ENCODE assay signal across 8 cellular contexts in the genomic region with DNA sequence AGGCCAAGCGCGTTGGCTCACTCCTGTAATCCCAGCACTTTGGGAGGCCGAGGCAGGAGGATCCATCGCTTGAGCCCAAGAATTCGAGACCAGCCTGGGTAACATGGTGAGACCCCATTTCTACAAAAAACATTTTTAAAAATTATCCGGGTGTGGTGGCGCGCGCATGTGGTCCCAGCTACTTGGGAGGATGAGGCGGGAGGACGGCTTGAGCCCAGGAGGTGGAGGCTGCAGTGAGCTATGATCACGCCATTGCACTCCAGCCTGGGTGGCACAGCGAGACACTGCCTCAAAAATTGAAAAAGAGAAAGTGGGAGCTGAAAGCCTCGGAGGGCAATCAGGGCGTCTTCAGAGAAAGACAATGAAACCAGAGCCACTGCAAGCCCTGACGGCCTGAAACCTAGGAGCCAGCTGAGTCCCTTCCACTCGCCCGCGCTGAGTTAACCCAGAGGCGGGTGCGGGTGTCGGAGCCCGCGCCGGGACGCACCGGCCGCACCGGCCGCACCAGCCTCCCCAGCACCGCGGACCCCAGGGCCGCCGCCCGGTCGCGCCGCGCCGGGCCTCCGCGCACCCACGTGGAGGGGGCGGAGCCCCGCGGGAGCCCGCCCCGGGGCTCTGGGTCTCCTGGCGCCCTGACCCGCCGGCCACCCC. TPM values are rescaled to one million over a fixed set of nuclear protein-coding genes. Genes with fewer than 3 reads are reported as not detected.
DNase-seq lines count a peak whose midpoint lies in the region; ATAC-seq and TF ChIP-seq lines count a peak whose summit lies in the region.

No MANE protein-coding gene starts in this region.

- no peaks in the 10 kb centered on the region for H3K9me3 ChIP-seq in SJCRH30 (replicated peaks)
- H3K9me3 ChIP-seq in esophagus muscularis mucosa, result no peaks in the 10 kb centered on the region

- intact Hi-C loops in esophagus muscularis mucosa (cut with DNase I), result loop anchor here (5.0 kb wide), 1 partner anchor 50 kb away; the partner anchor contains the start of gene GPER1

- H3K4me3 Mint-ChIP-seq in osteocyte (ENCODE audit: unreplicated experiment), result peak overlapping the region; percentile 88

- 0 out of 2 replicates have a peak, but pooled peaks cover 3% of the 10 kb centered on the region for H3K4me1 ChIP-seq in SJCRH30
- peaks cover 15 to 20% (median 19%) of the 10 kb centered on the region in 4 donors for H3K4me1 ChIP-seq in esophagus muscularis mucosa

- H3K27me3 Mint-ChIP-seq in osteocyte (ENCODE audit: unreplicated experiment), result no peaks in the 10 kb centered on the region

- H3K36me3 ChIP-seq in SJCRH30, result no peaks in the 10 kb centered on the region
- no peaks in the 10 kb centered on the region for H3K36me3 ChIP-seq in esophagus muscularis mucosa

- H3K27ac ChIP-seq in SJCRH30 (no peak overlapping the region), esophagus muscularis mucosa (replicated peaks in 1 of 4) (peak overlapping the region; percentile 79 to 87 (median 84))

- peaks cover 4% of the 10 kb centered on the region for H3K36me3 Mint-ChIP-seq in osteocyte (ENCODE audit: unreplicated experiment)

- TF ChIP-seq POLR2A in esophagus muscularis mucosa (IDR thresholded peaks at IDR 0.05; ENCODE audit: low read depth), result no peak

- peak overlapping the region; percentile 88 for H3K27ac Mint-ChIP-seq in osteocyte (ENCODE audit: unreplicated experiment)

- no peaks in the 10 kb centered on the region for H3K27me3 ChIP-seq in SJCRH30
- H3K27me3 ChIP-seq in esophagus muscularis mucosa, result no peaks in the 10 kb centered on the region

- WGBS in esophagus muscularis mucosa, result 26% methylated on average over 20 of the region's 51 CpGs

- no peak for TF ChIP-seq EP300 in esophagus muscularis mucosa (IDR thresholded peaks at IDR 0.05)

- no peaks in the 10 kb centered on the region for H3K9me3 Mint-ChIP-seq in osteocyte (ENCODE audit: unreplicated experiment)

- H3K4me3 ChIP-seq in SJCRH30 (peak overlapping the region; percentile 64), esophagus muscularis mucosa (peak overlapping the region; percentile 66 to 81 (median 74))

- peak; percentile 52 for DNase-seq in NCI-H2171 treated with DMSO at 0.1 percent for 48 hours (lab: John Stamatoyannopoulos, UW)
- DNase-seq in NCI-H2171 (lab: John Stamatoyannopoulos, UW), result no peak
- DNase-seq in SJCRH30, result no peak
- no peak for DNase-seq in esophagus muscularis mucosa (ENCODE audit: extremely low spot score)
- no peak for DNase-seq in osteocyte (ENCODE audit: extremely low spot score, unreplicated experiment)
- DNase-seq in AG08395 (ENCODE audit: low spot score), result no peak
- no peak for DNase-seq in globus pallidus (ENCODE audit: low spot score)

- TF ChIP-seq CTCF in esophagus muscularis mucosa (IDR thresholded peaks at IDR 0.05) (no peak), osteocyte (IDR thresholded peaks at IDR 0.05) (no peak)

- peak; percentile 56 for ATAC-seq in HG02763 (IDR thresholded peaks at IDR 0.05; ENCODE audit: unreplicated experiment)

- H3K4me1 Mint-ChIP-seq in osteocyte (ENCODE audit: unreplicated experiment), result peaks cover 16% of the 10 kb centered on the region

RNA-seq across cellular contexts. Expression of gene ZFAND2A, which starts 22.4 kb away (rescaled TPM):
- 5.1 and 6.3 TPM in 2 replicates for total RNA-seq in SJCRH30 (2014; rRNA removed; shearing (Covaris generic))
- 10 to 100 TPM; 24.3 to 27.5 (median 25.5) TPM for total RNA-seq in esophagus muscularis mucosa
- total RNA-seq in osteocyte, result 17.1 and 18.3 TPM in 2 replicates

RNA-seq across cellular contexts. Expression of gene GPER1, which starts 49.7 kb away (rescaled TPM):
- 0.15 TPM in 1 of 2 replicates, not detected in the other for total RNA-seq in SJCRH30 (2014; rRNA removed; shearing (Covaris generic))
- 10 to 100 TPM in 2 of 4 donors, 1 to 10 TPM in 2; 4.6 to 19.9 (median 11.0) TPM for total RNA-seq in esophagus muscularis mucosa
- total RNA-seq in osteocyte, result 2.5 and 3.0 TPM in 2 replicates
